ENCODE assay signal across 1 cellular context in the genomic region with DNA sequence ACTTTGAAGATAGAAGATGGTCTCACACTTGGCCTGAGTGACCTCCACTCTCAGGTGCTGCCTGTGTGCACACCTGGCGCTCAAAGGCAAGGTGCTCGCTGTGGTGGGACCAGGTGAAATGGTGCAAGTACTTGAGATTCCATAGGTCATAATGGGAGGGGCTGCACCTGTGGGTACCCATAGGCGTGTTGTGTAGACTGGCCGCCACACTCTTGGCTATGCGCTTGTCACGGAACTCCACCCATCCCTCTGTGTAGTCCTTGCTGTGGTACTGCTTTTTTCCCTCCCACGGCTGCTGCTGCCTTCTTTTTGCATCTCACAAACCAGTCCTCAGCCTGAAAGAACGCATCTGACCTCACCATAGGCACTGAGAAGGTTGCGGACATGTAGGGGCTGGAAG.
TF ChIP-seq lines count a peak whose summit lies in the region.

No MANE protein-coding gene starts in this region.

TF ChIP-seq in K562, 482 proteins besides CTCF, POLR2A, EP300 and RAD21 (continued from another document):
- TF ChIP-seq CBX3 (IDR thresholded peaks at IDR 0.05; ENCODE audit: borderline replicate concordance in 1 of 2, low read length in 2 of 2), result peak in 1 of 2 experiments; percentile 87; a peak in 1 of 3 replicates
- TF ChIP-seq GTF2E2 (tag; IDR thresholded peaks at IDR 0.05), result no peak
- no peak for TF ChIP-seq LCOR (CRISPR knock-in tag; IDR thresholded peaks at IDR 0.05)
- TF ChIP-seq HDAC1 (IDR thresholded peaks at IDR 0.05), result peak in 1 of 2 experiments; percentile 97; a peak in 2 of 4 replicates
- TF ChIP-seq, protein P1, sequence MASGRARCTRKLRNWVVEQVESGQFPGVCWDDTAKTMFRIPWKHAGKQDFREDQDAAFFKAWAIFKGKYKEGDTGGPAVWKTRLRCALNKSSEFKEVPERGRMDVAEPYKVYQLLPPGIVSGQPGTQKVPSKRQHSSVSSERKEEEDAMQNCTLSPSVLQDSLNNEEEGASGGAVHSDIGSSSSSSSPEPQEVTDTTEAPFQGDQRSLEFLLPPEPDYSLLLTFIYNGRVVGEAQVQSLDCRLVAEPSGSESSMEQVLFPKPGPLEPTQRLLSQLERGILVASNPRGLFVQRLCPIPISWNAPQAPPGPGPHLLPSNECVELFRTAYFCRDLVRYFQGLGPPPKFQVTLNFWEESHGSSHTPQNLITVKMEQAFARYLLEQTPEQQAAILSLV (tag; IDR thresholded peaks at IDR 0.05), result no peak
- TF ChIP-seq, protein P2, sequence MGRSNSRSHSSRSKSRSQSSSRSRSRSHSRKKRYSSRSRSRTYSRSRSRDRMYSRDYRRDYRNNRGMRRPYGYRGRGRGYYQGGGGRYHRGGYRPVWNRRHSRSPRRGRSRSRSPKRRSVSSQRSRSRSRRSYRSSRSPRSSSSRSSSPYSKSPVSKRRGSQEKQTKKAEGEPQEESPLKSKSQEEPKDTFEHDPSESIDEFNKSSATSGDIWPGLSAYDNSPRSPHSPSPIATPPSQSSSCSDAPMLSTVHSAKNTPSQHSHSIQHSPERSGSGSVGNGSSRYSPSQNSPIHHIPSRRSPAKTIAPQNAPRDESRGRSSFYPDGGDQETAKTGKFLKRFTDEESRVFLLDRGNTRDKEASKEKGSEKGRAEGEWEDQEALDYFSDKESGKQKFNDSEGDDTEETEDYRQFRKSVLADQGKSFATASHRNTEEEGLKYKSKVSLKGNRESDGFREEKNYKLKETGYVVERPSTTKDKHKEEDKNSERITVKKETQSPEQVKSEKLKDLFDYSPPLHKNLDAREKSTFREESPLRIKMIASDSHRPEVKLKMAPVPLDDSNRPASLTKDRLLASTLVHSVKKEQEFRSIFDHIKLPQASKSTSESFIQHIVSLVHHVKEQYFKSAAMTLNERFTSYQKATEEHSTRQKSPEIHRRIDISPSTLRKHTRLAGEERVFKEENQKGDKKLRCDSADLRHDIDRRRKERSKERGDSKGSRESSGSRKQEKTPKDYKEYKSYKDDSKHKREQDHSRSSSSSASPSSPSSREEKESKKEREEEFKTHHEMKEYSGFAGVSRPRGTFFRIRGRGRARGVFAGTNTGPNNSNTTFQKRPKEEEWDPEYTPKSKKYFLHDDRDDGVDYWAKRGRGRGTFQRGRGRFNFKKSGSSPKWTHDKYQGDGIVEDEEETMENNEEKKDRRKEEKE (IDR thresholded peaks at IDR 0.05; ENCODE audit: borderline replicate concordance in 1 of 2, control insufficient read depth in 1 of 2, low read depth in 2 of 2, low read length in 1 of 2), result no peak
- no peak for TF ChIP-seq CBFA2T3 (IDR thresholded peaks at IDR 0.05)
- TF ChIP-seq CTBP1 (IDR thresholded peaks at IDR 0.05; ENCODE audit: borderline replicate concordance), result no peak
- TF ChIP-seq CSDE1 (IDR thresholded peaks at IDR 0.05), result no peak
- TF ChIP-seq, protein P3, sequence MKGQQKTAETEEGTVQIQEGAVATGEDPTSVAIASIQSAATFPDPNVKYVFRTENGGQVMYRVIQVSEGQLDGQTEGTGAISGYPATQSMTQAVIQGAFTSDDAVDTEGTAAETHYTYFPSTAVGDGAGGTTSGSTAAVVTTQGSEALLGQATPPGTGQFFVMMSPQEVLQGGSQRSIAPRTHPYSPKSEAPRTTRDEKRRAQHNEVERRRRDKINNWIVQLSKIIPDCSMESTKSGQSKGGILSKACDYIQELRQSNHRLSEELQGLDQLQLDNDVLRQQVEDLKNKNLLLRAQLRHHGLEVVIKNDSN (CRISPR knock-in tag; IDR thresholded peaks at IDR 0.05), result no peak
- no peak for TF ChIP-seq ARID1B (IDR thresholded peaks at IDR 0.05)
- TF ChIP-seq SMARCA5 (IDR thresholded peaks at IDR 0.05), result no peak
- no peak for TF ChIP-seq SMAD1 (IDR thresholded peaks at IDR 0.05; ENCODE audit: low read depth, low read length, partially characterized antibody)
- TF ChIP-seq KLF16 (IDR thresholded peaks at IDR 0.05), result no peak
- no peak for TF ChIP-seq SAFB (IDR thresholded peaks at IDR 0.05; ENCODE audit: borderline replicate concordance, low read depth, low read length)
- TF ChIP-seq ZNF217 (CRISPR knock-in tag; IDR thresholded peaks at IDR 0.05), result no peak
- TF ChIP-seq ZNF3 (CRISPR knock-in tag; IDR thresholded peaks at IDR 0.05), result no peak
- TF ChIP-seq, protein P4, sequence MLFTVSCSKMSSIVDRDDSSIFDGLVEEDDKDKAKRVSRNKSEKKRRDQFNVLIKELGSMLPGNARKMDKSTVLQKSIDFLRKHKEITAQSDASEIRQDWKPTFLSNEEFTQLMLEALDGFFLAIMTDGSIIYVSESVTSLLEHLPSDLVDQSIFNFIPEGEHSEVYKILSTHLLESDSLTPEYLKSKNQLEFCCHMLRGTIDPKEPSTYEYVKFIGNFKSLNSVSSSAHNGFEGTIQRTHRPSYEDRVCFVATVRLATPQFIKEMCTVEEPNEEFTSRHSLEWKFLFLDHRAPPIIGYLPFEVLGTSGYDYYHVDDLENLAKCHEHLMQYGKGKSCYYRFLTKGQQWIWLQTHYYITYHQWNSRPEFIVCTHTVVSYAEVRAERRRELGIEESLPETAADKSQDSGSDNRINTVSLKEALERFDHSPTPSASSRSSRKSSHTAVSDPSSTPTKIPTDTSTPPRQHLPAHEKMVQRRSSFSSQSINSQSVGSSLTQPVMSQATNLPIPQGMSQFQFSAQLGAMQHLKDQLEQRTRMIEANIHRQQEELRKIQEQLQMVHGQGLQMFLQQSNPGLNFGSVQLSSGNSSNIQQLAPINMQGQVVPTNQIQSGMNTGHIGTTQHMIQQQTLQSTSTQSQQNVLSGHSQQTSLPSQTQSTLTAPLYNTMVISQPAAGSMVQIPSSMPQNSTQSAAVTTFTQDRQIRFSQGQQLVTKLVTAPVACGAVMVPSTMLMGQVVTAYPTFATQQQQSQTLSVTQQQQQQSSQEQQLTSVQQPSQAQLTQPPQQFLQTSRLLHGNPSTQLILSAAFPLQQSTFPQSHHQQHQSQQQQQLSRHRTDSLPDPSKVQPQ (CRISPR knock-in tag; IDR thresholded peaks at IDR 0.05; ENCODE audit: borderline replicate concordance), result no peak
- TF ChIP-seq ZFP36 (IDR thresholded peaks at IDR 0.05; ENCODE audit: low read depth, low read length, partially characterized antibody), result no peak
- TF ChIP-seq CHCHD3 (CRISPR knock-in tag; IDR thresholded peaks at IDR 0.05), result no peak
- no peak for TF ChIP-seq CHD4 (IDR thresholded peaks at IDR 0.05; ENCODE audit: insufficient read depth, insufficient replicate concordance, low read depth, low read length, poor library complexity, severe bottlenecking)
- TF ChIP-seq, protein P5, sequence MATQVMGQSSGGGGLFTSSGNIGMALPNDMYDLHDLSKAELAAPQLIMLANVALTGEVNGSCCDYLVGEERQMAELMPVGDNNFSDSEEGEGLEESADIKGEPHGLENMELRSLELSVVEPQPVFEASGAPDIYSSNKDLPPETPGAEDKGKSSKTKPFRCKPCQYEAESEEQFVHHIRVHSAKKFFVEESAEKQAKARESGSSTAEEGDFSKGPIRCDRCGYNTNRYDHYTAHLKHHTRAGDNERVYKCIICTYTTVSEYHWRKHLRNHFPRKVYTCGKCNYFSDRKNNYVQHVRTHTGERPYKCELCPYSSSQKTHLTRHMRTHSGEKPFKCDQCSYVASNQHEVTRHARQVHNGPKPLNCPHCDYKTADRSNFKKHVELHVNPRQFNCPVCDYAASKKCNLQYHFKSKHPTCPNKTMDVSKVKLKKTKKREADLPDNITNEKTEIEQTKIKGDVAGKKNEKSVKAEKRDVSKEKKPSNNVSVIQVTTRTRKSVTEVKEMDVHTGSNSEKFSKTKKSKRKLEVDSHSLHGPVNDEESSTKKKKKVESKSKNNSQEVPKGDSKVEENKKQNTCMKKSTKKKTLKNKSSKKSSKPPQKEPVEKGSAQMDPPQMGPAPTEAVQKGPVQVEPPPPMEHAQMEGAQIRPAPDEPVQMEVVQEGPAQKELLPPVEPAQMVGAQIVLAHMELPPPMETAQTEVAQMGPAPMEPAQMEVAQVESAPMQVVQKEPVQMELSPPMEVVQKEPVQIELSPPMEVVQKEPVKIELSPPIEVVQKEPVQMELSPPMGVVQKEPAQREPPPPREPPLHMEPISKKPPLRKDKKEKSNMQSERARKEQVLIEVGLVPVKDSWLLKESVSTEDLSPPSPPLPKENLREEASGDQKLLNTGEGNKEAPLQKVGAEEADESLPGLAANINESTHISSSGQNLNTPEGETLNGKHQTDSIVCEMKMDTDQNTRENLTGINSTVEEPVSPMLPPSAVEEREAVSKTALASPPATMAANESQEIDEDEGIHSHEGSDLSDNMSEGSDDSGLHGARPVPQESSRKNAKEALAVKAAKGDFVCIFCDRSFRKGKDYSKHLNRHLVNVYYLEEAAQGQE (CRISPR knock-in tag; IDR thresholded peaks at IDR 0.05; ENCODE audit: low read depth), result no peak
- TF ChIP-seq CHD2 (IDR thresholded peaks at IDR 0.05; ENCODE audit: low read depth, low read length), result no peak
- TF ChIP-seq, protein P6, sequence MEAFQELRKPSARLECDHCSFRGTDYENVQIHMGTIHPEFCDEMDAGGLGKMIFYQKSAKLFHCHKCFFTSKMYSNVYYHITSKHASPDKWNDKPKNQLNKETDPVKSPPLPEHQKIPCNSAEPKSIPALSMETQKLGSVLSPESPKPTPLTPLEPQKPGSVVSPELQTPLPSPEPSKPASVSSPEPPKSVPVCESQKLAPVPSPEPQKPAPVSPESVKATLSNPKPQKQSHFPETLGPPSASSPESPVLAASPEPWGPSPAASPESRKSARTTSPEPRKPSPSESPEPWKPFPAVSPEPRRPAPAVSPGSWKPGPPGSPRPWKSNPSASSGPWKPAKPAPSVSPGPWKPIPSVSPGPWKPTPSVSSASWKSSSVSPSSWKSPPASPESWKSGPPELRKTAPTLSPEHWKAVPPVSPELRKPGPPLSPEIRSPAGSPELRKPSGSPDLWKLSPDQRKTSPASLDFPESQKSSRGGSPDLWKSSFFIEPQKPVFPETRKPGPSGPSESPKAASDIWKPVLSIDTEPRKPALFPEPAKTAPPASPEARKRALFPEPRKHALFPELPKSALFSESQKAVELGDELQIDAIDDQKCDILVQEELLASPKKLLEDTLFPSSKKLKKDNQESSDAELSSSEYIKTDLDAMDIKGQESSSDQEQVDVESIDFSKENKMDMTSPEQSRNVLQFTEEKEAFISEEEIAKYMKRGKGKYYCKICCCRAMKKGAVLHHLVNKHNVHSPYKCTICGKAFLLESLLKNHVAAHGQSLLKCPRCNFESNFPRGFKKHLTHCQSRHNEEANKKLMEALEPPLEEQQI (IDR thresholded peaks at IDR 0.05), result 0 out of 2 replicates have a peak, but pooled peaks have one; percentile 52
- no peak for TF ChIP-seq SIN3B (IDR thresholded peaks at IDR 0.05; ENCODE audit: low read depth)
- TF ChIP-seq, protein P7, sequence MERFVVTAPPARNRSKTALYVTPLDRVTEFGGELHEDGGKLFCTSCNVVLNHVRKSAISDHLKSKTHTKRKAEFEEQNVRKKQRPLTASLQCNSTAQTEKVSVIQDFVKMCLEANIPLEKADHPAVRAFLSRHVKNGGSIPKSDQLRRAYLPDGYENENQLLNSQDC (CRISPR knock-in tag; IDR thresholded peaks at IDR 0.05), result no peak
- TF ChIP-seq, protein P8, sequence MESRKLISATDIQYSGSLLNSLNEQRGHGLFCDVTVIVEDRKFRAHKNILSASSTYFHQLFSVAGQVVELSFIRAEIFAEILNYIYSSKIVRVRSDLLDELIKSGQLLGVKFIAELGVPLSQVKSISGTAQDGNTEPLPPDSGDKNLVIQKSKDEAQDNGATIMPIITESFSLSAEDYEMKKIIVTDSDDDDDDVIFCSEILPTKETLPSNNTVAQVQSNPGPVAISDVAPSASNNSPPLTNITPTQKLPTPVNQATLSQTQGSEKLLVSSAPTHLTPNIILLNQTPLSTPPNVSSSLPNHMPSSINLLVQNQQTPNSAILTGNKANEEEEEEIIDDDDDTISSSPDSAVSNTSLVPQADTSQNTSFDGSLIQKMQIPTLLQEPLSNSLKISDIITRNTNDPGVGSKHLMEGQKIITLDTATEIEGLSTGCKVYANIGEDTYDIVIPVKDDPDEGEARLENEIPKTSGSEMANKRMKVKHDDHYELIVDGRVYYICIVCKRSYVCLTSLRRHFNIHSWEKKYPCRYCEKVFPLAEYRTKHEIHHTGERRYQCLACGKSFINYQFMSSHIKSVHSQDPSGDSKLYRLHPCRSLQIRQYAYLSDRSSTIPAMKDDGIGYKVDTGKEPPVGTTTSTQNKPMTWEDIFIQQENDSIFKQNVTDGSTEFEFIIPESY (CRISPR knock-in tag; IDR thresholded peaks at IDR 0.05), result peak; percentile 96
- TF ChIP-seq, protein P9, sequence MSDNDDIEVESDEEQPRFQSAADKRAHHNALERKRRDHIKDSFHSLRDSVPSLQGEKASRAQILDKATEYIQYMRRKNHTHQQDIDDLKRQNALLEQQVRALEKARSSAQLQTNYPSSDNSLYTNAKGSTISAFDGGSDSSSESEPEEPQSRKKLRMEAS (CRISPR knock-in tag; IDR thresholded peaks at IDR 0.05), result 0 out of 2 replicates have a peak, but pooled peaks have one; percentile 22
- TF ChIP-seq, protein P10, sequence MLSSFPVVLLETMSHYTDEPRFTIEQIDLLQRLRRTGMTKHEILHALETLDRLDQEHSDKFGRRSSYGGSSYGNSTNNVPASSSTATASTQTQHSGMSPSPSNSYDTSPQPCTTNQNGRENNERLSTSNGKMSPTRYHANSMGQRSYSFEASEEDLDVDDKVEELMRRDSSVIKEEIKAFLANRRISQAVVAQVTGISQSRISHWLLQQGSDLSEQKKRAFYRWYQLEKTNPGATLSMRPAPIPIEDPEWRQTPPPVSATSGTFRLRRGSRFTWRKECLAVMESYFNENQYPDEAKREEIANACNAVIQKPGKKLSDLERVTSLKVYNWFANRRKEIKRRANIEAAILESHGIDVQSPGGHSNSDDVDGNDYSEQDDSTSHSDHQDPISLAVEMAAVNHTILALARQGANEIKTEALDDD (IDR thresholded peaks at IDR 0.05), result peak; percentile 36; the same call in 1 of the 2 replicates
- TF ChIP-seq TRIM28 (IDR thresholded peaks at IDR 0.05), result peak; percentile 37; the same call in 1 of the 2 replicates
- peak; percentile 58; the same call in 1 of the 2 replicates for TF ChIP-seq CBX5 (IDR thresholded peaks at IDR 0.05; ENCODE audit: borderline replicate concordance, low read depth)
- TF ChIP-seq HDAC3 (IDR thresholded peaks at IDR 0.05; ENCODE audit: borderline replicate concordance, partially characterized antibody), result no peak
- TF ChIP-seq ZEB2 (IDR thresholded peaks at IDR 0.05), result no peak
- TF ChIP-seq SREBF1 (IDR thresholded peaks at IDR 0.05; ENCODE audit: borderline replicate concordance, low read depth, low read length), result no peak
- no peak for TF ChIP-seq TAF15 (IDR thresholded peaks at IDR 0.05; ENCODE audit: low read depth, low read length)
- no peak for TF ChIP-seq E2F3 (CRISPR knock-in tag; IDR thresholded peaks at IDR 0.05)
TF ChIP-seq in K562: peak in this region for 8.
